In genomic region chr11:17498475-17498874, GRCh38 we compare ENCODE assay signal across 11 cellular contexts. TPM values are rescaled to one million over a fixed set of nuclear protein-coding genes. Genes with fewer than 3 reads are reported as not detected.
DNase-seq lines count a peak whose midpoint lies in the region; ATAC-seq, FAIRE-seq and TF ChIP-seq lines count a peak whose summit lies in the region.
"Had no signal": no experiment of that assay in that cellular context is flagged by ENCODE, and none has a peak within 500 bp of the region (broad histone marks: within the 10 kb centered on the region; RNA-seq: fewer than 3 reads in every experiment).

No MANE protein-coding gene starts in this region.

- H3K27ac Mint-ChIP-seq in astrocyte (ENCODE audit: unreplicated experiment) (no peak overlapping the region), mesothelial cell of epicardium (no peak overlapping the region)

- H3K27me3 ChIP-seq in astrocyte (ENCODE audit: insufficient read depth, low read length) (peaks cover 7% of the 10 kb centered on the region), ovary (no peaks in the 10 kb centered on the region)
- H3K27me3 ChIP-seq: gastrocnemius medialis had no signal

- H3K4me3 ChIP-seq in astrocyte (ENCODE audit: insufficient read depth, low read depth, low read length) (no peak overlapping the region), ovary (no peak overlapping the region)
- H3K4me3 ChIP-seq: gastrocnemius medialis had no signal

- TF ChIP-seq EP300 in ovary (IDR thresholded peaks at IDR 0.05): no peak

- no peaks in the 10 kb centered on the region for H4K20me1 ChIP-seq in astrocyte (ENCODE audit: insufficient read depth, low read length)

- no peak overlapping the region for H3K4me2 ChIP-seq in astrocyte (ENCODE audit: low read length)

- no peak overlapping the region for H3K27ac ChIP-seq in astrocyte (ENCODE audit: low read depth, low read length)
- no peak overlapping the region for H3K27ac ChIP-seq in ovary
- H3K27ac ChIP-seq: gastrocnemius medialis had no signal

- H3K9me3 ChIP-seq in astrocyte (ENCODE audit: insufficient read depth, low read depth, low read length): no peaks in the 10 kb centered on the region
- no peaks in the 10 kb centered on the region for H3K9me3 ChIP-seq in ovary
- H3K9me3 ChIP-seq: gastrocnemius medialis had no signal

- no peak for FAIRE-seq in astrocyte (lab: Jason Lieb, UNC)

- 54 to 71% (median 66%) methylated on average over 5 of the region's 5 CpGs for WGBS in ovary, 3 donors

- DNase-seq in GM03348 (ENCODE audit: low spot score) (peak; percentile 41), astrocyte (ENCODE audit: low read depth) (no peak), mesothelial cell of epicardium (ENCODE audit: low spot score in 2 of 2, unreplicated experiment in 2 of 2) (no peak), ovary (no peak), NCI-H2196 (lab: John Stamatoyannopoulos, UW; ENCODE audit: unreplicated experiment) (no peak), T-helper 9 cell (no peak)
- DNase-seq in activated CD4-positive, alpha-beta T cell treated with anti-CD3 and anti-CD28 coated beads, Interleukin-2, amount 50 U/mL, for 4 hours: no peak
- DNase-seq: GDM1, NCI-H1092 treated with DMSO at 0.1 percent for 48 hours had no signal

- H3K9ac ChIP-seq in astrocyte (ENCODE audit: low read length): no peak overlapping the region

- peak; percentile 18 for TF ChIP-seq CTCF in astrocyte (IDR thresholded peaks at IDR 0.05; ENCODE audit: insufficient read depth, low read depth, low read length)
- peak; percentile 32 for TF ChIP-seq CTCF in mesothelial cell of epicardium (IDR thresholded peaks at IDR 0.05; ENCODE audit: unreplicated experiment)
- TF ChIP-seq CTCF in ovary (IDR thresholded peaks at IDR 0.05): no peak

- TF ChIP-seq POLR2A in ovary (IDR thresholded peaks at IDR 0.05): no peak

- H3K27me3 Mint-ChIP-seq in astrocyte (ENCODE audit: low read depth, unreplicated experiment) (peaks cover 67% of the 10 kb centered on the region), mesothelial cell of epicardium (ENCODE audit: low read depth) (peaks cover 64% of the 10 kb centered on the region)

- peaks cover 5% of the 10 kb centered on the region for H3K9me3 Mint-ChIP-seq in astrocyte (ENCODE audit: unreplicated experiment)
- no peaks in the 10 kb centered on the region for H3K9me3 Mint-ChIP-seq in mesothelial cell of epicardium

- no peaks in the 10 kb centered on the region for H3K4me1 Mint-ChIP-seq in astrocyte (ENCODE audit: low read depth, unreplicated experiment)
- no peaks in the 10 kb centered on the region for H3K4me1 Mint-ChIP-seq in mesothelial cell of epicardium

- H3K36me3 Mint-ChIP-seq in astrocyte (ENCODE audit: low read depth, unreplicated experiment) (peaks cover 3% of the 10 kb centered on the region), mesothelial cell of epicardium (no peaks in the 10 kb centered on the region)

- intact Hi-C loops in ovary (cut with DNase I): no loop called here

- H3K36me3 ChIP-seq in astrocyte (ENCODE audit: insufficient read depth, low read length) (no peaks in the 10 kb centered on the region), ovary (no peaks in the 10 kb centered on the region)
- H3K36me3 ChIP-seq: gastrocnemius medialis had no signal

- no peak overlapping the region for H3K4me3 Mint-ChIP-seq in astrocyte (ENCODE audit: unreplicated experiment)
- no peak overlapping the region for H3K4me3 Mint-ChIP-seq in mesothelial cell of epicardium

- ATAC-seq in HG03354 (IDR thresholded peaks at IDR 0.05; ENCODE audit: poor library complexity, severe bottlenecking, unreplicated experiment): peak; percentile 51

- H2AFZ ChIP-seq in astrocyte (ENCODE audit: low read depth, low read length): no peak overlapping the region

- H3K4me1 ChIP-seq in astrocyte (ENCODE audit: insufficient read depth, low read length): no peaks in the 10 kb centered on the region
- no peaks in the 10 kb centered on the region for H3K4me1 ChIP-seq in ovary (ENCODE audit: insufficient read depth)
- H3K4me1 ChIP-seq: gastrocnemius medialis had no signal

- H3K79me2 ChIP-seq in astrocyte (ENCODE audit: insufficient read depth, low read length): no peaks in the 10 kb centered on the region

RNA-seq across cellular contexts. Expression of gene ABCC8, which starts 21.8 kb away (rescaled TPM):
- total RNA-seq in astrocyte (not detected in 2 replicates), mesothelial cell of epicardium (not detected in 3 replicates), ovary (1 to 10 TPM in 1 of 7 donors, under 1 TPM in 4, not detected in 2; 0.43 to 1.1 (median 0.71) TPM)
- 1 to 10 TPM in 1 of 2 donors, under 1 TPM in 1; 0.38 to 1.8 TPM for polyA plus RNA-seq in ovary

RNA-seq across cellular contexts. Expression of gene USH1C, which starts 45.7 kb away (rescaled TPM):
- total RNA-seq in astrocyte (not detected in 2 replicates), mesothelial cell of epicardium (0.29 to 0.88 TPM (median 0.54 TPM) in 3 replicates), ovary (1 to 10 TPM in 1 of 7 donors, under 1 TPM in 2, not detected in 4; 0.25 to 1.2 (median 0.80) TPM)
- polyA plus RNA-seq in ovary: 1 to 10 TPM in 1 of 2 donors, not detected in 1; 1.2 TPM

RNA-seq across cellular contexts. Expression of gene OTOG, which starts 48.6 kb away (rescaled TPM):
- not detected in 2 replicates for total RNA-seq in astrocyte
- 1.2 to 2.8 TPM (median 1.8 TPM) in 3 replicates for total RNA-seq in mesothelial cell of epicardium
- total RNA-seq in ovary: not detected
- polyA plus RNA-seq in ovary: not detected
- total RNA-seq: gastrocnemius medialis had no signal

Comparison
In these comparisons a context has a peak if more than half of its experiments do, and no peak if none do; other contexts are left out.
1. CTCF ChIP-seq: peak in astrocyte (single experiment) and mesothelial cell of epicardium (single experiment); none in ovary (0 of 3).